In genomic region chr4:94451669-94452475, GRCh38 we compare ENCODE assay signal across 1 cellular context.
TF ChIP-seq lines count a peak whose summit lies in the region.

Gene PDLIM5 (plus strand): TSS chr4:94451942. CDS start chr4:94455289, 3,347 bp downstream.

TF ChIP-seq in HepG2, 621 proteins besides CTCF, POLR2A, EP300 and RAD21 (continued from another document and continues in another):
- TF ChIP-seq POGK (CRISPR knock-in tag; conservative IDR thresholded peaks at IDR 0.05) (peak; percentile 73), RBFOX2 (IDR thresholded peaks at IDR 0.05; ENCODE audit: low read depth, low read length) (peak; percentile 95), IKZF1 (IDR thresholded peaks at IDR 0.05) (no peak), NCOA2 (CRISPR knock-in tag; IDR thresholded peaks at IDR 0.05) (peak; percentile 51; the same call in 1 of the 2 replicates), ZBTB14 (CRISPR knock-in tag; IDR thresholded peaks at IDR 0.05) (no peak), ZNF460 (CRISPR knock-in tag; IDR thresholded peaks at IDR 0.05; ENCODE audit: borderline replicate concordance) (no peak), SRSF9 (IDR thresholded peaks at IDR 0.05; ENCODE audit: borderline replicate concordance, insufficient read depth, low read depth, low read length, poor library complexity, severe bottlenecking) (no peak), ZNF562 (CRISPR knock-in tag; IDR thresholded peaks at IDR 0.05; ENCODE audit: borderline replicate concordance) (no peak), KDM3A (CRISPR knock-in tag; IDR thresholded peaks at IDR 0.05; ENCODE audit: low read depth) (no peak), ZNF329 (CRISPR knock-in tag; IDR thresholded peaks at IDR 0.05; ENCODE audit: low read depth) (no peak), DPF2 (CRISPR knock-in tag; IDR thresholded peaks at IDR 0.05; ENCODE audit: borderline replicate concordance, low read depth) (no peak), SKIL (CRISPR knock-in tag; IDR thresholded peaks at IDR 0.05; ENCODE audit: borderline replicate concordance) (peak; percentile 18; the same call in 1 of the 2 replicates), TRIM24 (CRISPR knock-in tag; IDR thresholded peaks at IDR 0.05) (no peak), U2AF1 (optimal IDR thresholded peaks at IDR 0.05; ENCODE audit: low read depth, low read length) (no peak), ZNF101 (CRISPR knock-in tag; IDR thresholded peaks at IDR 0.05; ENCODE audit: borderline replicate concordance, low read depth) (no peak), MNT (IDR thresholded peaks at IDR 0.05) (peak; percentile 23; the same call in 1 of the 2 replicates), ZSCAN25 (CRISPR knock-in tag; IDR thresholded peaks at IDR 0.05) (no peak), ARID4A (CRISPR knock-in tag; IDR thresholded peaks at IDR 0.05; ENCODE audit: borderline replicate concordance) (peak; percentile 91), ZNF20 (CRISPR knock-in tag; IDR thresholded peaks at IDR 0.05) (no peak), KMT2A (CRISPR knock-in tag; IDR thresholded peaks at IDR 0.05) (peak; percentile 95), ATF5 (CRISPR knock-in tag; IDR thresholded peaks at IDR 0.05; ENCODE audit: low read depth) (no peak), ZNF768 (CRISPR knock-in tag; IDR thresholded peaks at IDR 0.05) (peak; percentile 80; the same call in 1 of the 2 replicates), STAG1 (CRISPR knock-in tag; IDR thresholded peaks at IDR 0.05) (peak; percentile 14; the same call in 1 of the 2 replicates), ZNF788 (CRISPR knock-in tag; IDR thresholded peaks at IDR 0.05; ENCODE audit: borderline replicate concordance) (peak; percentile 14; the same call in 1 of the 2 replicates), PAF1 (CRISPR knock-in tag; IDR thresholded peaks at IDR 0.05) (no peak), AHDC1 (CRISPR knock-in tag; IDR thresholded peaks at IDR 0.05; ENCODE audit: borderline replicate concordance) (no peak), PCBP2 (optimal IDR thresholded peaks at IDR 0.05; ENCODE audit: low read depth, low read length, poor library complexity, severe bottlenecking) (no peak), SP2 (CRISPR knock-in tag; IDR thresholded peaks at IDR 0.05) (no peak), HDAC6 (IDR thresholded peaks at IDR 0.05; ENCODE audit: low read depth, low read length) (no peak), JARID2 (CRISPR knock-in tag; IDR thresholded peaks at IDR 0.05; ENCODE audit: insufficient replicate concordance) (peak; percentile 43), NCOA1 (CRISPR knock-in tag; IDR thresholded peaks at IDR 0.05) (0 out of 2 replicates have a peak, but pooled peaks have one; percentile 50), ZNF784 (CRISPR knock-in tag; IDR thresholded peaks at IDR 0.05; ENCODE audit: borderline replicate concordance) (no peak), ZNF205 (CRISPR knock-in tag; IDR thresholded peaks at IDR 0.05) (no peak; the same call in 1 of the 2 replicates), MAZ (IDR thresholded peaks at IDR 0.05; ENCODE audit: borderline replicate concordance, low read depth, low read length) (peak; percentile 42; the same call in 1 of the 2 replicates), MAZ (CRISPR knock-in tag; IDR thresholded peaks at IDR 0.05; ENCODE audit: low read depth) (peak; percentile 81), GTF3A (CRISPR knock-in tag; conservative IDR thresholded peaks at IDR 0.05) (no peak), ATF7-NPFF (CRISPR knock-in tag; IDR thresholded peaks at IDR 0.05; ENCODE audit: low read depth) (peak; percentile 94), SNAI1 (CRISPR knock-in tag; IDR thresholded peaks at IDR 0.05; ENCODE audit: borderline replicate concordance) (no peak), ZNF512 (CRISPR knock-in tag; IDR thresholded peaks at IDR 0.05) (no peak), ZNF34 (CRISPR knock-in tag; IDR thresholded peaks at IDR 0.05; ENCODE audit: borderline replicate concordance) (no peak), NFIC (IDR thresholded peaks at IDR 0.05; ENCODE audit: low read length) (no peak), TAF1 (CRISPR knock-in tag; IDR thresholded peaks at IDR 0.05) (peak; percentile 98), ZNF274 (CRISPR knock-in tag; IDR thresholded peaks at IDR 0.05) (peak; percentile 91; the same call in 1 of the 2 replicates)
